In the genomic region with DNA sequence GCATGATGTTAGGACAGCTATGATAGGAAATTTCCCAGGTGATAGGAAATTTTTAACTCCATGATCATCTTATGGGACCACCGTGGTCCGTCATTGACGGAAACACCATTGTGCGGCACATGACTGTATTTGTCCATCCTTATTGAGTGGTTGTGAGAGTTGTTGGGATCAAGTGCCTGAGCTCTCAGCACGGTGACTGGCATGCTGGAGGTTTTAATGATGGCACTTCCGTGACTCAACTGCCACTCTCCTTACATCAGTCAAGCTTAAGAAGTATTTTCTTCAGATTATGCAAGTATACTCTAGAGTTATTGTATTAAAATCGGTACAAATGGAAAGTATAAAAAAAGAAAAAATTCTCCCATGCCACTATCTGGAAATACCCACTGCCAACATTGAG, we compare ENCODE assay signal across 26 cellular contexts. TPM values are rescaled to one million over a fixed set of nuclear protein-coding genes. Genes with fewer than 3 reads are reported as not detected.
DNase-seq lines count a peak whose midpoint lies in the region; ATAC-seq and TF ChIP-seq lines count a peak whose summit lies in the region.
"Had no signal": no experiment of that assay in that cellular context is flagged by ENCODE, and none has a peak within 500 bp of the region (broad histone marks: within the 10 kb centered on the region; RNA-seq: fewer than 3 reads in every experiment).

No MANE protein-coding gene starts in this region.

- H3K4me1 ChIP-seq in left lung (no peaks in the 10 kb centered on the region), upper lobe of right lung (no peaks in the 10 kb centered on the region), thyroid gland (no peaks in the 10 kb centered on the region)
- H3K4me1 ChIP-seq: A549, BE2C, BLaER1 had no signal

- ATAC-seq in left lung (peak; percentile 52), upper lobe of right lung (peak; percentile 33)
- ATAC-seq: A549, GM12878 had no signal

- H3K27ac ChIP-seq in left lung (no peak overlapping the region), upper lobe of right lung (no peak overlapping the region), thyroid gland (no peak overlapping the region)
- H3K27ac ChIP-seq: 22Rv1, A549, BLaER1 had no signal

- DNase-seq in NCI-H510A treated with DMSO at 0.1 percent for 48 hours (lab: John Stamatoyannopoulos, UW) (peak; percentile 10), NCI-H510A (lab: John Stamatoyannopoulos, UW) (no peak), left lung (peak in 1 of 2 donors; percentile 36), upper lobe of right lung (no peak), thyroid gland (no peak), ACHN (no peak)
- DNase-seq: BE2C; C1 segment of cervical spinal cord; CD4-positive, alpha-beta memory T cell; CD4-positive, CD25-positive, alpha-beta regulatory T cell; CD8-positive, alpha-beta memory T cell; COR-L47; DMS 273 treated with DMSO at 0.1 percent for 48 hours; DMS153; DMS53; DMS79; DND-41; EL; GDM1 had no signal

- intact Hi-C loops in left lung (cut with DNase I) (no loop called here), upper lobe of right lung (cut with DNase I) (no loop called here), thyroid gland (cut with DNase I) (no loop called here)

- no peaks in the 10 kb centered on the region for H3K9me3 ChIP-seq in left lung
- no peaks in the 10 kb centered on the region for H3K9me3 ChIP-seq in upper lobe of right lung
- H3K9me3 ChIP-seq in thyroid gland = no peaks in the 10 kb centered on the region
- H3K9me3 ChIP-seq: A549, BE2C, BLaER1 had no signal

- in situ Hi-C loops in ACHN (cut with HindIII; ENCODE audit: low pct_ligation_motif_present, low pct_unique_long_range_greater_than_20kb, low sequenced_read_pairs) = no loop called here

- 91% methylated on average over 7 of the region's 7 CpGs for WGBS in thyroid gland, 2 donors

- H3K27me3 ChIP-seq in left lung = no peaks in the 10 kb centered on the region
- no peaks in the 10 kb centered on the region for H3K27me3 ChIP-seq in upper lobe of right lung
- no peaks in the 10 kb centered on the region for H3K27me3 ChIP-seq in thyroid gland
- H3K27me3 ChIP-seq: BE2C, BLaER1 had no signal

- no peaks in the 10 kb centered on the region for H3K36me3 ChIP-seq in left lung
- no peaks in the 10 kb centered on the region for H3K36me3 ChIP-seq in upper lobe of right lung
- no peaks in the 10 kb centered on the region for H3K36me3 ChIP-seq in thyroid gland
- H3K36me3 ChIP-seq: BE2C, BLaER1 had no signal

- TF ChIP-seq CTCF in left lung (IDR thresholded peaks at IDR 0.05) (no peak), upper lobe of right lung (IDR thresholded peaks at IDR 0.05) (no peak), thyroid gland (IDR thresholded peaks at IDR 0.05) (no peak)

- H3K4me3 ChIP-seq in left lung = no peak overlapping the region
- no peak overlapping the region for H3K4me3 ChIP-seq in upper lobe of right lung
- no peak overlapping the region for H3K4me3 ChIP-seq in thyroid gland (replicated peaks in 1 of 3)
- H3K4me3 ChIP-seq: A549, BLaER1, GM12878 had no signal

- no peak for TF ChIP-seq POLR2A in thyroid gland (IDR thresholded peaks at IDR 0.05)

RNA-seq across cellular contexts. Expression of a gene that starts 20.7 kb away (rescaled TPM):
- total RNA-seq in left lung (not detected), upper lobe of right lung (not detected), thyroid gland (not detected)
- total RNA-seq: A172; CD4-positive, alpha-beta memory T cell; CD4-positive, CD25-positive, alpha-beta regulatory T cell; CD8-positive, alpha-beta memory T cell; Daoy; G401; GM12878 had no signal

RNA-seq across cellular contexts. Expression of a gene that starts 35.8 kb away (rescaled TPM):
- 10 to 100 TPM; 16.9 to 22.6 TPM for total RNA-seq in left lung
- 27.2 TPM for total RNA-seq in upper lobe of right lung
- total RNA-seq in thyroid gland = 1 to 10 TPM; 2.4 to 7.2 (median 4.4) TPM
- total RNA-seq: CD4-positive, CD25-positive, alpha-beta regulatory T cell; G401 had no signal
